1 cellular context compared by ENCODE assay signal in the genomic region with DNA sequence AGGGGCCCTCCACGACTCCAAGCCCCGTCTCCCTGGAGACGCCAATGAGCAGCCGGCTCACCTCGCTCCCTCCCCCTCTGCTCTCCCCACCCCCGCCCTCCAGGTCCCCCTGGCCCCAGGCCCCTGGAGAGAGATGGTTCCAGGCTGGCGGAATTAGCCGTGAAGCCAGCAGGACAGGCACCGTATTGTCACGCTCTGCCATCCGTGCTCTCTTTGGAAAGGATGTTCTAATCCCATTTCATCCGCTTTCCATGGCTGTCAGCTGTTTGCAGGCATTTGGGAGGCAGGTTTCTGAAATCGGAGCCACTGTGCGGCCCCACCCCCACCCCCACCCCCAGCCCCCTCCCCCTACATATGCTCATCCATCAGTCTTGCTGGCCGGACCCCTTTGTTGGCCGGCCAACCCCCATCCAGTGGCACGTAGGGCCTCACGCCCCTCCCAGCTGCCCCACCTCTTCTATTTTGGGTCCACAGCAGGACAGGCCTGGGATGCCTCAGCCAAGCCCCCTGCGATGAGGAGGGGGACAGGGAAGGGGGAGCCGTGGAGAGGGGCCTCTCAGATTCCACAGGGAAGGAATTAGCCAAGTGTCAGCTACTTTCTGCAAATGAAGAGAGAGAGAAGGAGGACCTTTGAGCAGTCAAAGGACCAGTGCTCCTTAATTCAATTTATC.
TF ChIP-seq lines count a peak whose summit lies in the region.

No MANE protein-coding gene starts in this region.

TF ChIP-seq in neural cell, 6 proteins besides CTCF, POLR2A, EP300 and RAD21 (continued from another document):
- TF ChIP-seq SMC3 (conservative IDR thresholded peaks at IDR 0.05; ENCODE audit: poor library complexity) (no peak), MXI1 (conservative IDR thresholded peaks at IDR 0.05; ENCODE audit: poor library complexity, severe bottlenecking) (no peak), TAF1 (IDR thresholded peaks at IDR 0.05; ENCODE audit: low read depth) (no peak)
